26 cellular contexts compared by ENCODE assay signal in the genomic region with DNA sequence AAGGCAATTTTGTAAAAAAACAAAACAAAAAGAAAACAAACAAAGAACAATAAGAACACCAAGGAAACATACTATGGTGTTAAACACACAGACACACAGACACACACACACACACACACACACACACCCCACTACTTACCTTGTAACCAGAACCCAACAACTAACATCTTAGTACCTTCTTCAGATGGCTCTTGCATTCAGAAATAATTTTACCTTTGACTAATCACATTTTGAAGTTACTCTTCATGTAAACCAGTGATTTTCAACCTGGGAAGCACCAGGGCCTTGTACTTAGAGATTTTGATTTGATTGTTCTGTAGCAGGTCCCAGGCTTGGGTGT.
"Had no signal": no experiment of that assay in that cellular context is flagged by ENCODE, and none has a peak within 500 bp of the region (broad histone marks: within the 10 kb centered on the region; RNA-seq: fewer than 3 reads in every experiment).

No MANE protein-coding gene starts in this region.

- H3K4me3 Mint-ChIP-seq: natural killer cell; neural crest cell; stimulated activated effector memory CD8-positive, alpha-beta T cell treated with anti-CD3 and anti-CD28 coated beads, Interleukin-12 subunit alpha, Interleukin-12 subunit beta, amount 100 ng/mL, for 72 hours; stimulated activated naive B cell treated with anti-CD40 and anti-IgM and Interleukin-4, amounts not matched to agents 10 μg/mL and 1 μg/mL and 100 μg/mL, for 72 hours; stimulated activated naive CD8-positive, alpha-beta T cell treated with anti-CD3 and anti-CD28 coated beads, Interleukin-15, Interleukin-2, amounts not matched to agents 100 ng/mL and 50 ng/mL, for 24 hours had no signal

- DNase-seq: natural killer cell; nucleus accumbens; pancreas; psoas muscle; right cardiac atrium; right lobe of liver; sigmoid colon; small intestine; stimulated activated CD4-positive, alpha-beta T cell treated with anti-CD3 and anti-CD28 coated beads, Interleukin-15, amount 100 ng/mL, for 24 hours; stimulated activated CD4-positive, alpha-beta T cell treated with anti-CD3 and anti-CD28 coated beads, Interleukin-2, amount 100 ng/mL, for 24 hours; stimulated activated CD4-positive, alpha-beta T cell treated with anti-CD3 and anti-CD28 coated beads, Interleukin-2, amount 100 ng/mL, for 48 hours; stimulated activated CD4-positive, alpha-beta T cell treated with anti-CD3 and anti-CD28 coated beads, Interleukin-4, amount 100 ng/mL, for 24 hours; stimulated activated naive B cell treated with anti-CD40 and anti-IgM and Interleukin-4, amounts not matched to agents 10 μg/mL and 1 μg/mL and 100 μg/mL, for 72 hours; stimulated activated naive CD4-positive, alpha-beta T cell treated with Interleukin-2 at 50 U/mL for 16 hours; stomach; thyroid gland; trophoblast cell; upper lobe of left lung had no signal

- H3K9me3 Mint-ChIP-seq: nephron progenitor cell; neural crest cell; stimulated activated naive B cell treated with anti-CD40 and anti-IgM and Interleukin-4, amounts not matched to agents 10 μg/mL and 1 μg/mL and 100 μg/mL, for 72 hours; stimulated activated naive CD8-positive, alpha-beta T cell treated with anti-CD3 and anti-CD28 coated beads, Interleukin-15, Interleukin-2, amounts not matched to agents 100 ng/mL and 50 ng/mL, for 24 hours had no signal

- H3K27me3 Mint-ChIP-seq: stimulated activated naive CD8-positive, alpha-beta T cell treated with anti-CD3 and anti-CD28 coated beads, Interleukin-15, Interleukin-2, amounts not matched to agents 100 ng/mL and 50 ng/mL, for 24 hours had no signal

- H3K36me3 ChIP-seq: neutrophil, pancreas, right lobe of liver, sigmoid colon, stomach, thoracic aorta, thyroid gland, tibial nerve, upper lobe of left lung, vagina had no signal

- H3K4me1 ChIP-seq: psoas muscle, sigmoid colon, stomach, thyroid gland, tibial nerve, vagina had no signal

- H3K4me1 Mint-ChIP-seq: natural killer cell; stimulated activated effector memory CD8-positive, alpha-beta T cell treated with anti-CD3 and anti-CD28 coated beads, Interleukin-12 subunit alpha, Interleukin-12 subunit beta, amount 100 ng/mL, for 72 hours; stimulated activated naive B cell treated with anti-CD40 and anti-IgM and Interleukin-4, amounts not matched to agents 10 μg/mL and 1 μg/mL and 100 μg/mL, for 72 hours had no signal

- H3K4me3 ChIP-seq: pancreas, psoas muscle, right lobe of liver, sigmoid colon, stomach, thoracic aorta, thyroid gland, tibial nerve, upper lobe of left lung, vagina had no signal

- H3K27me3 ChIP-seq: neutrophil, pancreas, right lobe of liver, sigmoid colon, thyroid gland, tibial nerve, upper lobe of left lung, vagina had no signal

- H3K9me3 ChIP-seq: neutrophil, pancreas, psoas muscle, right lobe of liver, sigmoid colon, stomach, thoracic aorta, thyroid gland, tibial nerve, upper lobe of left lung, vagina had no signal

- H3K27ac Mint-ChIP-seq: natural killer cell; stimulated activated effector memory CD8-positive, alpha-beta T cell treated with anti-CD3 and anti-CD28 coated beads, Interleukin-12 subunit alpha, Interleukin-12 subunit beta, amount 100 ng/mL, for 72 hours; stimulated activated naive B cell treated with anti-CD40 and anti-IgM and Interleukin-4, amounts not matched to agents 10 μg/mL and 1 μg/mL and 100 μg/mL, for 72 hours; stimulated activated naive CD8-positive, alpha-beta T cell treated with anti-CD3 and anti-CD28 coated beads, Interleukin-15, Interleukin-2, amounts not matched to agents 100 ng/mL and 50 ng/mL, for 24 hours had no signal

- H3K36me3 Mint-ChIP-seq: natural killer cell; stimulated activated effector memory CD8-positive, alpha-beta T cell treated with anti-CD3 and anti-CD28 coated beads, Interleukin-12 subunit alpha, Interleukin-12 subunit beta, amount 100 ng/mL, for 72 hours; stimulated activated naive B cell treated with anti-CD40 and anti-IgM and Interleukin-4, amounts not matched to agents 10 μg/mL and 1 μg/mL and 100 μg/mL, for 72 hours had no signal

- H3K27ac ChIP-seq: neutrophil, pancreas, psoas muscle, right lobe of liver, sigmoid colon, stomach, thoracic aorta, thyroid gland, tibial nerve, upper lobe of left lung, vagina had no signal
